Comparison of ENCODE assay signal across 18 cellular contexts in genomic region chr2:174085781-174086180, GRCh38.
DNase-seq lines count a peak whose midpoint lies in the region; ATAC-seq and TF ChIP-seq lines count a peak whose summit lies in the region.
"Had no signal": no experiment of that assay in that cellular context is flagged by ENCODE, and none has a peak within 500 bp of the region (broad histone marks: within the 10 kb centered on the region; RNA-seq: fewer than 3 reads in every experiment).

No MANE protein-coding gene starts in this region.

- peaks cover 33% of the 10 kb centered on the region for H3K36me3 Mint-ChIP-seq in nephron progenitor cell (ENCODE audit: low read depth)

- H3K27me3 ChIP-seq in SJCRH30: no peaks in the 10 kb centered on the region

- in situ Hi-C loops in GM13977 (cut with MboI; ENCODE audit: low pct_unique_long_range_greater_than_20kb, low sequenced_read_pairs, unreplicated experiment): no loop called here

- peaks cover 16% of the 10 kb centered on the region for H3K4me1 ChIP-seq in SJCRH30

- no peak overlapping the region for H3K4me3 ChIP-seq in SJCRH30
- H3K4me3 ChIP-seq: HAP-1 had no signal

- no peak overlapping the region for H3K4me3 Mint-ChIP-seq in nephron progenitor cell
- H3K4me3 Mint-ChIP-seq: CD4-positive, alpha-beta memory T cell; HFFc6 had no signal

- TF ChIP-seq CTCF in nephron progenitor cell (IDR thresholded peaks at IDR 0.05) (no peak), GM13977 (IDR thresholded peaks at IDR 0.05; ENCODE audit: extremely low read depth, insufficient read depth, missing control alignments) (no peak)

- DNase-seq in LHCN-M2 (ENCODE audit: low read depth) (peak; percentile 4), SJCRH30 (peak; percentile 47 to 79), myocyte (ENCODE audit: low read depth) (peak; percentile 63), nephron progenitor cell (no peak), GM13977 (ENCODE audit: low spot score) (no peak)
- no peak for DNase-seq in activated CD4-positive, alpha-beta T cell treated with anti-CD3 and anti-CD28 coated beads, Interleukin-2, amount 50 U/mL, for 48 hours
- DNase-seq: C1 segment of cervical spinal cord; Calu3; CD4-positive, alpha-beta memory T cell; COR-L47; DMS53; DMS79 treated with DMSO at 0.1 percent for 48 hours; GF-D8; GOT3; HFFc6 had no signal

- H3K27ac ChIP-seq in SJCRH30: peak overlapping the region; percentile 38

- no peaks in the 10 kb centered on the region for H3K27me3 Mint-ChIP-seq in nephron progenitor cell (ENCODE audit: low read depth, poor library complexity)
- H3K27me3 Mint-ChIP-seq: CD4-positive, alpha-beta memory T cell had no signal

- peak overlapping the region; percentile 3 for H3K27ac Mint-ChIP-seq in nephron progenitor cell
- H3K27ac Mint-ChIP-seq: CD4-positive, alpha-beta memory T cell; HFFc6 had no signal

- H3K9me3 Mint-ChIP-seq in nephron progenitor cell: peaks cover 24% of the 10 kb centered on the region
- H3K9me3 Mint-ChIP-seq: CD4-positive, alpha-beta memory T cell; HFFc6 had no signal

- no peak for ATAC-seq in GM19467 (IDR thresholded peaks at IDR 0.05; ENCODE audit: unreplicated experiment)
- ATAC-seq in HG02588 (IDR thresholded peaks at IDR 0.05; ENCODE audit: unreplicated experiment): no peak

- H3K36me3 ChIP-seq in SJCRH30: no peaks in the 10 kb centered on the region; the same call in 1 of the 2 replicates
- H3K36me3 ChIP-seq: HAP-1 had no signal

- H3K4me1 Mint-ChIP-seq in nephron progenitor cell: no peaks in the 10 kb centered on the region

- no peaks in the 10 kb centered on the region for H3K9me3 ChIP-seq in SJCRH30 (replicated peaks)
- H3K9me3 ChIP-seq: HAP-1 had no signal

Comparison
In these comparisons a context has a peak if more than half of its experiments do, and no peak if none do; other contexts are left out.
1. DNase-seq: peak in LHCN-M2 (single experiment), SJCRH30 (2 of 2) and myocyte (single experiment); none in nephron progenitor cell (single experiment), activated CD4-positive, alpha-beta T cell treated with anti-CD3 and anti-CD28 coated beads, Interleukin-2, amount 50 U/mL, for 48 hours (0 of 2) and GM13977 (single experiment).